In genomic region chr20:57809149-57809548, GRCh38 we compare ENCODE assay signal across 21 cellular contexts.
DNase-seq lines count a peak whose midpoint lies in the region; ATAC-seq, FAIRE-seq and TF ChIP-seq lines count a peak whose summit lies in the region.
"Had no signal": no experiment of that assay in that cellular context is flagged by ENCODE, and none has a peak within 500 bp of the region (broad histone marks: within the 10 kb centered on the region; RNA-seq: fewer than 3 reads in every experiment).

No MANE protein-coding gene starts in this region.

- TF ChIP-seq EP300 in HepG2 (IDR thresholded peaks at IDR 0.05; ENCODE audit: low read depth in 2 of 2, low read length in 2 of 2) (no peak), HepG2 (CRISPR knock-in tag; IDR thresholded peaks at IDR 0.05; ENCODE audit: borderline replicate concordance) (no peak), K562 (IDR thresholded peaks at IDR 0.05; ENCODE audit: low read length) (no peak), sigmoid colon (IDR thresholded peaks at IDR 0.05) (no peak)

- no peak for TF ChIP-seq CTCF in HepG2 (CRISPR knock-in tag; IDR thresholded peaks at IDR 0.05)
- no peak for TF ChIP-seq CTCF in right lobe of liver (IDR thresholded peaks at IDR 0.05)
- TF ChIP-seq CTCF in K562 (IDR thresholded peaks at IDR 0.05 in 2 of 3, conservative IDR thresholded peaks at IDR 0.05 in 1 of 3; ENCODE audit: insufficient read depth in 2 of 3, low read depth in 1 of 3, low read length in 3 of 3) = no peak
- TF ChIP-seq CTCF in sigmoid colon (IDR thresholded peaks at IDR 0.05) = no peak

- CTCF ChIA-PET in HepG2 (lab: Yijun Ruan, JAX; ENCODE audit: low intra/inter-chr PET ratio, low total read pairs) = no interaction called here
- CTCF ChIA-PET in K562 (lab: Yijun Ruan, JAX; ENCODE audit: low intra/inter-chr PET ratio) = no interaction called here

- no peak overlapping the region for H2AK5ac ChIP-seq in mesendoderm (ENCODE audit: low read length)

- no peak overlapping the region for H3K4ac ChIP-seq in mesendoderm (ENCODE audit: low read depth, low read length)

- H3K9ac ChIP-seq in HepG2 (ENCODE audit: insufficient read depth, low read depth, low read length) (no peak overlapping the region), K562 (ENCODE audit: insufficient read depth in 1 of 2, low read depth in 2 of 2, low read length in 2 of 2) (no peak overlapping the region), mesendoderm (ENCODE audit: low read length) (no peak overlapping the region)
- H3K9ac ChIP-seq: BLaER1 had no signal

- H3K27me3 ChIP-seq in HepG2 (ENCODE audit: control insufficient read depth in 1 of 2, insufficient read depth in 2 of 2, low read length in 2 of 2) (peaks cover 3 to 33% of the 10 kb centered on the region in 2 experiments; a peak in 2 of 5 replicates), right lobe of liver (no peaks in the 10 kb centered on the region), K562 (ENCODE audit: control insufficient read depth in 2 of 2, insufficient read depth in 2 of 2, low read length in 2 of 2) (peaks cover 2 to 32% of the 10 kb centered on the region in 2 experiments; a peak in 3 of 5 replicates), mesendoderm (ENCODE audit: insufficient read depth, low read length, poor library complexity) (no peaks in the 10 kb centered on the region), sigmoid colon (no peaks in the 10 kb centered on the region)
- H3K27me3 ChIP-seq: BLaER1 had no signal

- no peak overlapping the region for H2AFZ ChIP-seq in HepG2 (ENCODE audit: low read length)
- H2AFZ ChIP-seq in K562 (ENCODE audit: low read depth, low read length) = no peak overlapping the region

- no peak overlapping the region for H3K23ac ChIP-seq in mesendoderm (ENCODE audit: low read length)

- intact Hi-C loops in HepG2 (cut with micrococcal nuclease; ENCODE audit: unreplicated experiment) (no loop called here), right lobe of liver (cut with DNase I) (no loop called here), K562 (cut with micrococcal nuclease) (no loop called here), sigmoid colon (cut with DNase I) (no loop called here)

- FAIRE-seq in HepG2 (lab: Jason Lieb, UNC) (no peak), K562 (lab: Jason Lieb, UNC) (no peak)
- FAIRE-seq: A204.1, G401.6, GM12892 had no signal

- H4K8ac ChIP-seq in mesendoderm (ENCODE audit: low read depth, low read length) = no peak overlapping the region

- H3K36me3 ChIP-seq in HepG2 (replicated peaks in 1 of 2; ENCODE audit: control insufficient read depth in 1 of 2, insufficient read depth in 2 of 2, low read length in 2 of 2) = no peaks in the 10 kb centered on the region
- H3K36me3 ChIP-seq in right lobe of liver = no peaks in the 10 kb centered on the region
- H3K36me3 ChIP-seq in K562 (ENCODE audit: control insufficient read depth, insufficient read depth, low read length) = no peaks in the 10 kb centered on the region
- no peaks in the 10 kb centered on the region for H3K36me3 ChIP-seq in mesendoderm (ENCODE audit: control insufficient read depth, insufficient read depth, low read length)
- no peaks in the 10 kb centered on the region for H3K36me3 ChIP-seq in sigmoid colon
- H3K36me3 ChIP-seq: BLaER1 had no signal

- TF ChIP-seq RAD21 in HepG2 (CRISPR knock-in tag; IDR thresholded peaks at IDR 0.05) (no peak), K562 (CRISPR knock-in tag; conservative IDR thresholded peaks at IDR 0.05 in 1 of 2, IDR thresholded peaks at IDR 0.05 in 1 of 2) (no peak)

- H3K4me3 ChIP-seq in HepG2 (replicated peaks in 1 of 3; ENCODE audit: insufficient read depth in 1 of 3, low read depth in 2 of 3, low read length in 3 of 3) (no peak overlapping the region), right lobe of liver (no peak overlapping the region), K562 (no peak overlapping the region), mesendoderm (ENCODE audit: low read length) (no peak overlapping the region), sigmoid colon (no peak overlapping the region)
- H3K4me3 ChIP-seq: BLaER1 had no signal

- H3K79me2 ChIP-seq in HepG2 (ENCODE audit: insufficient read depth, low read length) (no peaks in the 10 kb centered on the region), K562 (ENCODE audit: control insufficient read depth, insufficient read depth, low read length) (no peaks in the 10 kb centered on the region), mesendoderm (ENCODE audit: control insufficient read depth, insufficient read depth, low read length) (no peaks in the 10 kb centered on the region)

- H3K4me1 ChIP-seq in HepG2 (ENCODE audit: insufficient read depth, low read length) = no peaks in the 10 kb centered on the region
- no peaks in the 10 kb centered on the region for H3K4me1 ChIP-seq in right lobe of liver
- H3K4me1 ChIP-seq in K562 (replicated peaks in 1 of 2; ENCODE audit: control insufficient read depth in 2 of 2, insufficient read depth in 2 of 2, low read length in 2 of 2) = no peaks in the 10 kb centered on the region
- H3K4me1 ChIP-seq in mesendoderm (ENCODE audit: control insufficient read depth, low read depth, low read length) = peaks cover 8% of the 10 kb centered on the region
- H3K4me1 ChIP-seq in sigmoid colon = peaks cover 0 to 41% (median 22%) of the 10 kb centered on the region in 4 donors

- H3K4me2 ChIP-seq in HepG2 (ENCODE audit: low read depth, low read length) (no peak overlapping the region), K562 (ENCODE audit: insufficient read depth, low read length) (no peak overlapping the region), mesendoderm (ENCODE audit: low read length) (no peak overlapping the region)
- H3K4me2 ChIP-seq: BLaER1 had no signal

- H4K5ac ChIP-seq in mesendoderm (ENCODE audit: low read length) = no peak overlapping the region

- no peak overlapping the region for H3K18ac ChIP-seq in mesendoderm (ENCODE audit: low read length)

- no peak overlapping the region for H2BK120ac ChIP-seq in mesendoderm (ENCODE audit: low read depth, low read length)

- DNase-seq in HepG2 (ENCODE audit: low spot score) = no peak
- no peak for DNase-seq in right lobe of liver
- DNase-seq in K562 (ENCODE audit: extremely low read depth in 1 of 4, low spot score in 3 of 4) = no peak
- DNase-seq in mesendoderm = no peak
- no peak for DNase-seq in sigmoid colon
- DNase-seq in NCI-H2227 treated with DMSO at 0.1 percent for 48 hours (lab: John Stamatoyannopoulos, UW) = no peak
- DNase-seq in germinal center (ENCODE audit: low spot score) = no peak
- DNase-seq: Caco-2; CD4-positive, CD25-positive, alpha-beta regulatory T cell; CD8-positive, alpha-beta T cell; DMS153; DND-41; GOT3; HCEC 1CT had no signal

- H3K56ac ChIP-seq in mesendoderm (ENCODE audit: low read length) = no peak overlapping the region

- TF ChIP-seq POLR2A in HepG2 (IDR thresholded peaks at IDR 0.05; ENCODE audit: insufficient read depth in 1 of 2, low read depth in 2 of 2, low read length in 2 of 2) (no peak), right lobe of liver (IDR thresholded peaks at IDR 0.05) (no peak), K562 (conservative IDR thresholded peaks at IDR 0.05) (no peak), sigmoid colon (IDR thresholded peaks at IDR 0.05) (no peak)

- POLR2A ChIA-PET in HepG2 (lab: Yijun Ruan, JAX) = no interaction called here
- POLR2A ChIA-PET in K562 (lab: Yijun Ruan, JAX) = no interaction called here

- H4K20me1 ChIP-seq in HepG2 (ENCODE audit: insufficient read depth, low read length) (no peaks in the 10 kb centered on the region), K562 (replicated peaks; ENCODE audit: control insufficient read depth, insufficient read depth, low read length) (no peaks in the 10 kb centered on the region; the same call in none of the 2 replicates)

- H2BK5ac ChIP-seq in mesendoderm (ENCODE audit: low read length) = no peak overlapping the region

- no peak overlapping the region for H3K27ac ChIP-seq in HepG2 (ENCODE audit: extremely low read length, insufficient read depth, low read length)
- H3K27ac ChIP-seq in right lobe of liver = no peak overlapping the region
- no peak overlapping the region for H3K27ac ChIP-seq in K562 (ENCODE audit: extremely low read depth, low read depth, low read length)
- peak overlapping the region; percentile 38 for H3K27ac ChIP-seq in mesendoderm (ENCODE audit: low read depth, low read length)
- peak overlapping the region in 2 of 4 donors; percentile 56 to 62 for H3K27ac ChIP-seq in sigmoid colon
- H3K27ac ChIP-seq: 22Rv1, BLaER1, C4-2B had no signal

- ATAC-seq in HepG2 = no peak
- no peak for ATAC-seq in right lobe of liver
- ATAC-seq in K562 = no peak
- ATAC-seq in HG03342 (IDR thresholded peaks at IDR 0.05; ENCODE audit: unreplicated experiment) = no peak
- ATAC-seq: CD8-positive, alpha-beta T cell had no signal

- H3K9me1 ChIP-seq in K562 (ENCODE audit: control insufficient read depth, insufficient read depth, low read length) = no peaks in the 10 kb centered on the region

- 16% methylated on average over 5 of the region's 5 CpGs for WGBS in HepG2 (ENCODE audit: low lambda C conversion rate)
- 54% methylated on average over 4 of the region's 5 CpGs for WGBS in right lobe of liver (ENCODE audit: insufficient coverage, low coverage, low lambda C conversion rate, missing lambda C conversion rate)
- 0% methylated on average over 5 of the region's 5 CpGs for WGBS in K562 (ENCODE audit: insufficient coverage, low coverage, missing lambda C conversion rate)
- WGBS in mesendoderm (ENCODE audit: extremely low coverage, insufficient coverage, low lambda C conversion rate) = no CpG with 5 or more reads among the region's 5 CpGs
- WGBS in sigmoid colon, 2 donors = 91 to 94% methylated on average over 5 of the region's 5 CpGs

- H3K9me3 ChIP-seq in HepG2 (ENCODE audit: low read length) = no peaks in the 10 kb centered on the region
- no peaks in the 10 kb centered on the region for H3K9me3 ChIP-seq in right lobe of liver
- no peaks in the 10 kb centered on the region for H3K9me3 ChIP-seq in K562 (replicated peaks; ENCODE audit: control insufficient read depth, insufficient read depth, low read depth, low read length)
- H3K9me3 ChIP-seq in sigmoid colon = no peaks in the 10 kb centered on the region
- H3K9me3 ChIP-seq: BLaER1, Caco-2 had no signal

- BruUV-seq in HepG2 (replicated peaks; lab: Mats Ljungman, UMichigan) (no TSS peak), K562 (replicated peaks; lab: Mats Ljungman, UMichigan) (no TSS peak)

- in situ Hi-C loops in HepG2 (cut with HindIII; ENCODE audit: extremely low pct_ligation_motif_present, low pct_unique_long_range_greater_than_20kb) = no loop called here
- in situ Hi-C loops in K562 (cut with MboI) = no loop called here

- no peaks in the 10 kb centered on the region for H3K79me1 ChIP-seq in mesendoderm (ENCODE audit: low read length)

- H2BK15ac ChIP-seq in mesendoderm (replicated peaks; ENCODE audit: low read depth) = no peak overlapping the region

TF ChIP-seq in K562, 482 proteins besides CTCF, POLR2A, EP300 and RAD21:
- TF ChIP-seq RBM25 (IDR thresholded peaks at IDR 0.05; ENCODE audit: low read depth, low read length, severe bottlenecking) (peak; percentile 51), CBX1 (IDR thresholded peaks at IDR 0.05; ENCODE audit: low read depth) (no peak)
